In genomic region chr7:84700563-84701370, GRCh38 we compare ENCODE assay signal across 2 cellular contexts.
TF ChIP-seq lines count a peak whose summit lies in the region.

No MANE protein-coding gene starts in this region.

TF ChIP-seq in HCT116, 20 proteins besides CTCF, POLR2A, EP300 and RAD21:
- TF ChIP-seq SRF (IDR thresholded peaks at IDR 0.05; ENCODE audit: low read depth) = no peak
- TF ChIP-seq FOSL1 (IDR thresholded peaks at IDR 0.05; ENCODE audit: low read depth) = no peak
- TF ChIP-seq JUND (IDR thresholded peaks at IDR 0.05) = no peak
- no peak for TF ChIP-seq EZH2phosphoT487 (IDR thresholded peaks at IDR 0.05; ENCODE audit: borderline replicate concordance)
- TF ChIP-seq, protein P1, sequence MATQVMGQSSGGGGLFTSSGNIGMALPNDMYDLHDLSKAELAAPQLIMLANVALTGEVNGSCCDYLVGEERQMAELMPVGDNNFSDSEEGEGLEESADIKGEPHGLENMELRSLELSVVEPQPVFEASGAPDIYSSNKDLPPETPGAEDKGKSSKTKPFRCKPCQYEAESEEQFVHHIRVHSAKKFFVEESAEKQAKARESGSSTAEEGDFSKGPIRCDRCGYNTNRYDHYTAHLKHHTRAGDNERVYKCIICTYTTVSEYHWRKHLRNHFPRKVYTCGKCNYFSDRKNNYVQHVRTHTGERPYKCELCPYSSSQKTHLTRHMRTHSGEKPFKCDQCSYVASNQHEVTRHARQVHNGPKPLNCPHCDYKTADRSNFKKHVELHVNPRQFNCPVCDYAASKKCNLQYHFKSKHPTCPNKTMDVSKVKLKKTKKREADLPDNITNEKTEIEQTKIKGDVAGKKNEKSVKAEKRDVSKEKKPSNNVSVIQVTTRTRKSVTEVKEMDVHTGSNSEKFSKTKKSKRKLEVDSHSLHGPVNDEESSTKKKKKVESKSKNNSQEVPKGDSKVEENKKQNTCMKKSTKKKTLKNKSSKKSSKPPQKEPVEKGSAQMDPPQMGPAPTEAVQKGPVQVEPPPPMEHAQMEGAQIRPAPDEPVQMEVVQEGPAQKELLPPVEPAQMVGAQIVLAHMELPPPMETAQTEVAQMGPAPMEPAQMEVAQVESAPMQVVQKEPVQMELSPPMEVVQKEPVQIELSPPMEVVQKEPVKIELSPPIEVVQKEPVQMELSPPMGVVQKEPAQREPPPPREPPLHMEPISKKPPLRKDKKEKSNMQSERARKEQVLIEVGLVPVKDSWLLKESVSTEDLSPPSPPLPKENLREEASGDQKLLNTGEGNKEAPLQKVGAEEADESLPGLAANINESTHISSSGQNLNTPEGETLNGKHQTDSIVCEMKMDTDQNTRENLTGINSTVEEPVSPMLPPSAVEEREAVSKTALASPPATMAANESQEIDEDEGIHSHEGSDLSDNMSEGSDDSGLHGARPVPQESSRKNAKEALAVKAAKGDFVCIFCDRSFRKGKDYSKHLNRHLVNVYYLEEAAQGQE (IDR thresholded peaks at IDR 0.05; ENCODE audit: low read depth) = no peak
- no peak for TF ChIP-seq YY1 (IDR thresholded peaks at IDR 0.05; ENCODE audit: extremely low read depth, insufficient replicate concordance, low read depth, low read length)
- TF ChIP-seq POLR2AphosphoS5 (IDR thresholded peaks at IDR 0.05; ENCODE audit: low read depth, low read length) = no peak
- no peak for TF ChIP-seq EGR1 (IDR thresholded peaks at IDR 0.05; ENCODE audit: low read depth)
- no peak for TF ChIP-seq CEBPB (IDR thresholded peaks at IDR 0.05; ENCODE audit: low read depth)
- TF ChIP-seq EZH2 (IDR thresholded peaks at IDR 0.05) = no peak

TF ChIP-seq in endothelial cell of umbilical vein, 7 proteins besides CTCF, POLR2A, EP300 and RAD21:
- TF ChIP-seq MYC (IDR thresholded peaks at IDR 0.05; ENCODE audit: low read depth, low read length) (no peak), JUN (IDR thresholded peaks at IDR 0.05; ENCODE audit: borderline replicate concordance, insufficient read depth, insufficient read length, low read depth) (peak; percentile 14), GATA2 (IDR thresholded peaks at IDR 0.05; ENCODE audit: insufficient read depth, insufficient read length, low read depth, low read length) (no peak), POLR2AphosphoS5 (IDR thresholded peaks at IDR 0.05; ENCODE audit: insufficient read depth, low read depth, low read length) (no peak), FOS (IDR thresholded peaks at IDR 0.05; ENCODE audit: borderline replicate concordance, insufficient read depth, low read length) (peak; percentile 39), EZH2 (IDR thresholded peaks at IDR 0.05; ENCODE audit: borderline replicate concordance, low read depth, low read length, severe bottlenecking) (no peak)
- TF ChIP-seq, protein P2, sequence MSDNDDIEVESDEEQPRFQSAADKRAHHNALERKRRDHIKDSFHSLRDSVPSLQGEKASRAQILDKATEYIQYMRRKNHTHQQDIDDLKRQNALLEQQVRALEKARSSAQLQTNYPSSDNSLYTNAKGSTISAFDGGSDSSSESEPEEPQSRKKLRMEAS (IDR thresholded peaks at IDR 0.05; ENCODE audit: insufficient read depth, insufficient read length) = no peak
